1 cellular context compared by ENCODE assay signal in the genomic region with DNA sequence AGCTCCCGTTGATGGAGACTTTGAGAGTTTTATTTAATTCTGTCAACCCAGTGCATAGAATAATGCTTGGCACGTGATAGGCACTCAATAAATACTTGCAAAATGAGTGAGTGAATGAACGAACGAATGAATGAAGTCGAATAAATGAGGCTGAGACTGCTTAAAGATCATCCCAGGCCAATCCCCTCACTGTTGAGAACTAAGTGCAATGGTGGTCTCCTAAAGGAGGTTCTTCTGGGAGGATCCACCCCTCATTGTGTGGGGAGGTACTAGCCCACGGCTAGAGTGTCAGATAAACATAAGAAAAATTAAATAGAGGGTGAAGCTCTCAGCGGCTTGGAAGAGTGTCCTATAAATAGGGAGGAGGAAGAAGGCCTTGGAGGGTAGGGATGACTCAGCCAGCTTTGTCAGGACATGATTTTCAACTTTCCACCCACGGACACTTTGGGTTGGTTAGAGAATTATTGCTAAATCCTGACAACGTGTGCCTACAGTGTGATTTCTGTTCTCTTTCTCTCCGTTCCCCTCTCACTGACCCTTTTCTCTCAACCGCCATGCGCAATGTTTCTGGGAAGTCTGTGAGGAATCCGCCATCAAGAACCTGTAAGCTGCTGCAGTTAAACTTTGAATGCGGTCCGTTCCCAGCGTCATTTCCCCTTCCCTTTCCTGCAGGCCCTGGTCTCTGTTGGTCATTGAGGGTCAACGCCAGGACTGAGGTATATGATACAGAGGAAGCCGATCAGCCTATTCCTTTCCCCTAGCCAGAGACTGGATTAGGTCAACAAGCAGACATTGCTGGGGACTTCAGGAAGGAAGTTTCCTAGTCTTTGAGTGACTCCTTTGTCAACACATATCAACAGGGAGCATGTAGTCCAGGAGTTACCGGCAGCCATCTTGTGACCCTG.
A peak's percentile ranks its signal among the peaks of the same experiment; 100 is the strongest.
TF ChIP-seq lines count a peak whose summit lies in the region.

No MANE protein-coding gene starts in this region.

TF ChIP-seq in K562, 482 proteins besides CTCF, POLR2A, EP300 and RAD21 (continued from another document and continues in another):
- TF ChIP-seq ZBTB40 (IDR thresholded peaks at IDR 0.05) = peak; percentile 67; the same call in 1 of the 2 replicates
- no peak for TF ChIP-seq ZBTB40 (CRISPR knock-in tag; IDR thresholded peaks at IDR 0.05)
- TF ChIP-seq, protein P1, sequence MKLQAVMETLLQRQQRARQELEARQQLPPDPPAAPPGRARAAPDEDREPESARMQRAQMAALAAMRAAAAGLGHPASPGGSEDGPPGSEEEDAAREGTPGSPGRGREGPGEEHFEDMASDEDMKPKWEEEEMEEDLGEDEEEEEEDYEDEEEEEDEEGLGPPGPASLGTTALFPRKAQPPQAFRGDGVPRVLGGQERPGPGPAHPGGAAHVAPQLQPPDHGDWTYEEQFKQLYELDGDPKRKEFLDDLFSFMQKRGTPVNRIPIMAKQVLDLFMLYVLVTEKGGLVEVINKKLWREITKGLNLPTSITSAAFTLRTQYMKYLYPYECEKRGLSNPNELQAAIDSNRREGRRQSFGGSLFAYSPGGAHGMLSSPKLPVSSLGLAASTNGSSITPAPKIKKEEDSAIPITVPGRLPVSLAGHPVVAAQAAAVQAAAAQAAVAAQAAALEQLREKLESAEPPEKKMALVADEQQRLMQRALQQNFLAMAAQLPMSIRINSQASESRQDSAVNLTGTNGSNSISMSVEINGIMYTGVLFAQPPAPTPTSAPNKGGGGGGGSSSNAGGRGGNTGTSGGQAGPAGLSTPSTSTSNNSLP (IDR thresholded peaks at IDR 0.05; ENCODE audit: borderline replicate concordance, low read depth, low read length) = 0 out of 2 replicates have a peak, but pooled peaks have one; percentile 13
- peak; percentile 35; the same call in 1 of the 2 replicates for TF ChIP-seq SPI1 (IDR thresholded peaks at IDR 0.05; ENCODE audit: borderline replicate concordance, low read depth, low read length)
- TF ChIP-seq FOXK2 (conservative IDR thresholded peaks at IDR 0.05 in 1 of 2, IDR thresholded peaks at IDR 0.05 in 1 of 2; ENCODE audit: low read depth in 2 of 2) = peak in 1 of 2 experiments; percentile 11; a peak in 3 of 4 replicates
- peak; percentile 62 for TF ChIP-seq ETV1 (tag; conservative IDR thresholded peaks at IDR 0.05; ENCODE audit: low read depth)
- TF ChIP-seq MAFF (IDR thresholded peaks at IDR 0.05; ENCODE audit: low read length) = peak; percentile 60; the same call in 1 of the 2 replicates
- peak; percentile 77 for TF ChIP-seq ARID1B (IDR thresholded peaks at IDR 0.05)
- TF ChIP-seq ZNF134 (CRISPR knock-in tag; conservative IDR thresholded peaks at IDR 0.05) = no peak
- peak; percentile 67; the same call in 1 of the 2 replicates for TF ChIP-seq SMAD4 (CRISPR knock-in tag; conservative IDR thresholded peaks at IDR 0.05)
- TF ChIP-seq GTF2A2 (tag; IDR thresholded peaks at IDR 0.05) = 0 out of 2 replicates have a peak, but pooled peaks have one; percentile 26
- peak; percentile 79 for TF ChIP-seq ZNF311 (CRISPR knock-in tag; IDR thresholded peaks at IDR 0.05)
- TF ChIP-seq PHF21A (IDR thresholded peaks at IDR 0.05; ENCODE audit: borderline replicate concordance, low read depth) = peak; percentile 88; the same call in 1 of the 2 replicates
- TF ChIP-seq DIDO1 (tag; IDR thresholded peaks at IDR 0.05; ENCODE audit: low read depth) = 0 out of 2 replicates have a peak, but pooled peaks have one; percentile 36
- TF ChIP-seq, protein P2, sequence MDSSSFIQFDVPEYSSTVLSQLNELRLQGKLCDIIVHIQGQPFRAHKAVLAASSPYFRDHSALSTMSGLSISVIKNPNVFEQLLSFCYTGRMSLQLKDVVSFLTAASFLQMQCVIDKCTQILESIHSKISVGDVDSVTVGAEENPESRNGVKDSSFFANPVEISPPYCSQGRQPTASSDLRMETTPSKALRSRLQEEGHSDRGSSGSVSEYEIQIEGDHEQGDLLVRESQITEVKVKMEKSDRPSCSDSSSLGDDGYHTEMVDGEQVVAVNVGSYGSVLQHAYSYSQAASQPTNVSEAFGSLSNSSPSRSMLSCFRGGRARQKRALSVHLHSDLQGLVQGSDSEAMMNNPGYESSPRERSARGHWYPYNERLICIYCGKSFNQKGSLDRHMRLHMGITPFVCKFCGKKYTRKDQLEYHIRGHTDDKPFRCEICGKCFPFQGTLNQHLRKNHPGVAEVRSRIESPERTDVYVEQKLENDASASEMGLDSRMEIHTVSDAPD (CRISPR knock-in tag; IDR thresholded peaks at IDR 0.05) = no peak
- TF ChIP-seq, protein P3, sequence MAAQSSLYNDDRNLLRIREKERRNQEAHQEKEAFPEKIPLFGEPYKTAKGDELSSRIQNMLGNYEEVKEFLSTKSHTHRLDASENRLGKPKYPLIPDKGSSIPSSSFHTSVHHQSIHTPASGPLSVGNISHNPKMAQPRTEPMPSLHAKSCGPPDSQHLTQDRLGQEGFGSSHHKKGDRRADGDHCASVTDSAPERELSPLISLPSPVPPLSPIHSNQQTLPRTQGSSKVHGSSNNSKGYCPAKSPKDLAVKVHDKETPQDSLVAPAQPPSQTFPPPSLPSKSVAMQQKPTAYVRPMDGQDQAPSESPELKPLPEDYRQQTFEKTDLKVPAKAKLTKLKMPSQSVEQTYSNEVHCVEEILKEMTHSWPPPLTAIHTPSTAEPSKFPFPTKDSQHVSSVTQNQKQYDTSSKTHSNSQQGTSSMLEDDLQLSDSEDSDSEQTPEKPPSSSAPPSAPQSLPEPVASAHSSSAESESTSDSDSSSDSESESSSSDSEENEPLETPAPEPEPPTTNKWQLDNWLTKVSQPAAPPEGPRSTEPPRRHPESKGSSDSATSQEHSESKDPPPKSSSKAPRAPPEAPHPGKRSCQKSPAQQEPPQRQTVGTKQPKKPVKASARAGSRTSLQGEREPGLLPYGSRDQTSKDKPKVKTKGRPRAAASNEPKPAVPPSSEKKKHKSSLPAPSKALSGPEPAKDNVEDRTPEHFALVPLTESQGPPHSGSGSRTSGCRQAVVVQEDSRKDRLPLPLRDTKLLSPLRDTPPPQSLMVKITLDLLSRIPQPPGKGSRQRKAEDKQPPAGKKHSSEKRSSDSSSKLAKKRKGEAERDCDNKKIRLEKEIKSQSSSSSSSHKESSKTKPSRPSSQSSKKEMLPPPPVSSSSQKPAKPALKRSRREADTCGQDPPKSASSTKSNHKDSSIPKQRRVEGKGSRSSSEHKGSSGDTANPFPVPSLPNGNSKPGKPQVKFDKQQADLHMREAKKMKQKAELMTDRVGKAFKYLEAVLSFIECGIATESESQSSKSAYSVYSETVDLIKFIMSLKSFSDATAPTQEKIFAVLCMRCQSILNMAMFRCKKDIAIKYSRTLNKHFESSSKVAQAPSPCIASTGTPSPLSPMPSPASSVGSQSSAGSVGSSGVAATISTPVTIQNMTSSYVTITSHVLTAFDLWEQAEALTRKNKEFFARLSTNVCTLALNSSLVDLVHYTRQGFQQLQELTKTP (IDR thresholded peaks at IDR 0.05; ENCODE audit: low read depth in 1 of 2, partially characterized antibody in 2 of 2) = peak in 1 of 2 experiments; percentile 48
- peak; percentile 39; the same call in 1 of the 2 replicates for TF ChIP-seq CEBPG (CRISPR knock-in tag; IDR thresholded peaks at IDR 0.05)
- TF ChIP-seq CEBPG (tag; conservative IDR thresholded peaks at IDR 0.05 in 1 of 2, IDR thresholded peaks at IDR 0.05 in 1 of 2) = peak; percentile 86 to 88
- peak in 1 of 3 experiments; percentile 59; a peak in 1 of 6 replicates for TF ChIP-seq ZBTB11 (CRISPR knock-in tag; IDR thresholded peaks at IDR 0.05)
- TF ChIP-seq, protein P4, sequence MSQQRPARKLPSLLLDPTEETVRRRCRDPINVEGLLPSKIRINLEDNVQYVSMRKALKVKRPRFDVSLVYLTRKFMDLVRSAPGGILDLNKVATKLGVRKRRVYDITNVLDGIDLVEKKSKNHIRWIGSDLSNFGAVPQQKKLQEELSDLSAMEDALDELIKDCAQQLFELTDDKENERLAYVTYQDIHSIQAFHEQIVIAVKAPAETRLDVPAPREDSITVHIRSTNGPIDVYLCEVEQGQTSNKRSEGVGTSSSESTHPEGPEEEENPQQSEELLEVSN (IDR thresholded peaks at IDR 0.05; ENCODE audit: borderline replicate concordance in 1 of 2, extremely low read depth in 1 of 2, insufficient read depth in 1 of 2, insufficient read length in 1 of 2, low read depth in 1 of 2, low read length in 1 of 2, poor library complexity in 1 of 2, severe bottlenecking in 1 of 2) = peak in 1 of 2 experiments; percentile 21
